Comparison of ENCODE assay signal across 38 cellular contexts in the genomic region with DNA sequence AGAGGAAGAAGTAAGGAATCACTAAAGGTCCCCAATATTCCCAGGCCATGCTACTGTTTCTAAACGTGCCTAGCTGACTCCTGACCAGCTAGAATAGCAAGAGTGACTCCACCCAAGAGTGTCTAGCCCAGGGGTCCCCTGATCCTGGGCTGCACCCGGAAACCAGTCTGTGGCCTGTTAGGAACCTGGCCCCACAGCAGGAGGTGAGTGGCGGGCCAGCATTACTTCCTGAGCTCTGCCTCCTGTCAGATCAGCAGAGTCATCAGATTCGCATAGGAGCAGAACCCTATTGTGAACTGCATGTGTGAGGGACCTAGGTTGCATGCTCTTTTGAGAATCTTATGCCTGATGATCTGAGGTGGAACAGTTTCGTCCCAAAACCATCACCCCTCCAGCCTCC. TPM values are rescaled to one million over a fixed set of nuclear protein-coding genes. Genes with fewer than 3 reads are reported as not detected.
"Had no signal": no experiment of that assay in that cellular context is flagged by ENCODE, and none has a peak within 500 bp of the region (broad histone marks: within the 10 kb centered on the region; RNA-seq: fewer than 3 reads in every experiment).

No MANE protein-coding gene starts in this region.

- H3K36me3 Mint-ChIP-seq: T-cell had no signal

- H3K9me3 ChIP-seq: MG63, SJCRH30 had no signal

- H3K4me1 Mint-ChIP-seq: T-cell had no signal

- H3K27ac Mint-ChIP-seq: T-cell had no signal

- H3K4me3 ChIP-seq: MG63, PC-9, SJCRH30, SK-N-MC had no signal

- ATAC-seq: Panc1, Right ventricle myocardium inferior, SK-N-SH treated with all-trans-retinoic acid at 6 μM for 48 hours, T-cell had no signal

- H3K4me3 Mint-ChIP-seq: T-cell had no signal

- H3K27ac ChIP-seq: PC-9, RWPE1, SJCRH30, SK-N-MC had no signal

- H3K36me3 ChIP-seq: MG63, SJCRH30 had no signal

- H3K4me1 ChIP-seq: SJCRH30 had no signal

- FAIRE-seq: RCC 7860 had no signal

- H3K27me3 ChIP-seq: MG63, SJCRH30 had no signal

- DNase-seq: Kasumi-1, MG63, NCI-H1048, NCI-H1092 treated with DMSO at 0.1 percent for 48 hours, NCI-H1105 treated with DMSO at 0.1 percent for 48 hours, NCI-H1417, NCI-H1436, NCI-H146, NCI-H1694, NCI-H187, NCI-H1930, NCI-H2029 treated with DMSO at 0.1 percent for 48 hours, NCI-H2081 treated with DMSO at 0.1 percent for 48 hours, NCI-H2107, NCI-H2171, NCI-H226, NCI-H446 treated with DMSO at 0.1 percent for 48 hours, NCI-H510A, NCI-H524, NCI-H526, NCI-H69, NCI-H748 treated with DMSO at 0.1 percent for 48 hours, NCI-H82, PC-9, SHP77, SIG-M5, SJCRH30, T-cell had no signal

RNA-seq across cellular contexts. Expression of gene MMP20, which starts 2.0 kb away (rescaled TPM):
- total RNA-seq: M059J, OCI-LY7, PC-9, Right ventricle myocardium inferior, RPMI7951, SJCRH30, SK-MEL-5, T-cell had no signal
